ENCODE assay signal across 2 cellular contexts in the genomic region with DNA sequence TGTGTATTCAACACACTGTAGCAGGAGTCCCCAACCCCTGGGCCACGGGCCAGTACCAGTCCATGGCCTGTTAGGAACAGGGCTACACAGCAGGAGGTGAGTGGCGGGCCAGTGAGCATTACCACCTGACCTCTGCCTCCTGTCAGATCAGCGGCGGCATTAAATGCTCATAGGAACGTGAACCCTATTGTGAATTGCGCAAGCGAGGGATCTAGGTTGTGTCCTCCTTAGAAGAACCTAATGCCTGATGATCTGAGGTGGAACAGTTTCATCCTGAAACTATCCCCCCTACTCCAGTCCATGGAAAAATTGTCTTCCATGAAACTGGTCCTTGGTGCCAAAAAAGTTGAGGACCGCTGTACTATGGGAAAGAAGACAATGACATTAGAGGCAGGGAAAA.
TF ChIP-seq lines count a peak whose summit lies in the region.

No MANE protein-coding gene starts in this region.

TF ChIP-seq in IMR-90, 13 proteins besides CTCF, POLR2A, EP300 and RAD21:
- no peak for TF ChIP-seq ELK1 (IDR thresholded peaks at IDR 0.05; ENCODE audit: borderline replicate concordance, low read depth, low read length)
- no peak for TF ChIP-seq RCOR1 (IDR thresholded peaks at IDR 0.05; ENCODE audit: insufficient replicate concordance, low read length)
- peak; percentile 38 for TF ChIP-seq CEBPB (IDR thresholded peaks at IDR 0.05; ENCODE audit: low read depth, low read length)
- no peak for TF ChIP-seq SMC3 (IDR thresholded peaks at IDR 0.05; ENCODE audit: low read depth, low read length)
- TF ChIP-seq MAZ (IDR thresholded peaks at IDR 0.05; ENCODE audit: borderline replicate concordance, low read depth, low read length), result no peak

TF ChIP-seq in K562, 482 proteins besides CTCF, POLR2A, EP300 and RAD21:
- TF ChIP-seq CC2D1A (IDR thresholded peaks at IDR 0.05), result no peak
- TF ChIP-seq CEBPB (tag; IDR thresholded peaks at IDR 0.05), result 0 out of 2 replicates have a peak, but pooled peaks have one; percentile 25
